ENCODE assay signal across 18 cellular contexts in the genomic region with DNA sequence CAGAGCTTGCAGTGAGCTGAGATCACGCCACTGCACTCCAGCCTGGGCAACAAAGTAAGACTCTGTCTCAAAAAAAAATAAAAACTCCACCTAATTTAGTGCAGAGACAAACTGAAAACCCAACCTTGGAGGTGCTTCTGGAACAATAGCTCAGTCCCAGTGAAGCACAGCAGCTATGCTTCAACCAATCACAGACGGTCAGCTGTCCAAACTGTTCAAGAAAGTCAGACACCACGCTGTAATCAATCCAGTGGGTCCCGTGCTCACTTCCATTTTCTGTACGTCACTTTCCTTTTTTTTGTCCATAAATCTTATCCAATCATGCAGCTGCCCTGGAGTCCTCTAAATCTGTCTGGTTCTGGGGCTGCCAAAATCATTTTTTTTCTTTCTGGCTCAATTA.
DNase-seq lines count a peak whose midpoint lies in the region; ATAC-seq, FAIRE-seq and TF ChIP-seq lines count a peak whose summit lies in the region.
"Had no signal": no experiment of that assay in that cellular context is flagged by ENCODE, and none has a peak within 500 bp of the region (broad histone marks: within the 10 kb centered on the region; RNA-seq: fewer than 3 reads in every experiment).

No MANE protein-coding gene starts in this region.

- ATAC-seq in K562 (peak; percentile 47; the same call in 2 of the 3 replicates), HG03095 (IDR thresholded peaks at IDR 0.05; ENCODE audit: unreplicated experiment) (no peak), HG03025 (IDR thresholded peaks at IDR 0.05; ENCODE audit: low FRiP score, unreplicated experiment) (no peak)
- ATAC-seq: GM12878 had no signal

- no peak for TF ChIP-seq POLR2A in K562 (conservative IDR thresholded peaks at IDR 0.05)

- FAIRE-seq in K562 (lab: Jason Lieb, UNC), result no peak
- FAIRE-seq: GM12878, GM18507 had no signal

- peaks cover 40% of the 10 kb centered on the region for H3K36me3 Mint-ChIP-seq in Caco-2 (ENCODE audit: insufficient read depth, unreplicated experiment)
- H3K36me3 Mint-ChIP-seq in nephron (ENCODE audit: low read depth), result no peaks in the 10 kb centered on the region
- H3K36me3 Mint-ChIP-seq in CD14-positive monocyte, result no peaks in the 10 kb centered on the region
- H3K36me3 Mint-ChIP-seq: CD8-positive, alpha-beta memory T cell; IgD-negative memory B cell had no signal

- TF ChIP-seq RAD21 in K562 (CRISPR knock-in tag; conservative IDR thresholded peaks at IDR 0.05 in 1 of 2, IDR thresholded peaks at IDR 0.05 in 1 of 2), result no peak

- DNase-seq in Caco-2, result no peak
- peak; percentile 2 for DNase-seq in LHCN-M2 (ENCODE audit: low read depth)
- DNase-seq in K562 (ENCODE audit: extremely low read depth in 1 of 4, low spot score in 3 of 4), result peak in 1 of 4 experiments; percentile 22
- no peak for DNase-seq in CD14-positive monocyte (ENCODE audit: low spot score)
- no peak for DNase-seq in A673 (ENCODE audit: low spot score)
- DNase-seq: BE2C; CD8-positive, alpha-beta memory T cell; DMS53; GF-D8; GM23248; H7 had no signal

- TF ChIP-seq CTCF in Caco-2 (IDR thresholded peaks at IDR 0.05; ENCODE audit: insufficient read depth in 1 of 2, low read depth in 1 of 2, low read length in 1 of 2, severe bottlenecking in 1 of 2, unreplicated experiment in 1 of 2) (no peak), K562 (IDR thresholded peaks at IDR 0.05 in 2 of 3, conservative IDR thresholded peaks at IDR 0.05 in 1 of 3; ENCODE audit: insufficient read depth in 2 of 3, low read depth in 1 of 3, low read length in 3 of 3) (no peak), nephron (IDR thresholded peaks at IDR 0.05; ENCODE audit: unreplicated experiment in 3 of 3) (no peak), CD14-positive monocyte (IDR thresholded peaks at IDR 0.05) (no peak), A673 (conservative IDR thresholded peaks at IDR 0.05; ENCODE audit: low read depth, low read length) (no peak)

- H3K4me1 ChIP-seq in Caco-2, result peaks cover 72% of the 10 kb centered on the region
- no peaks in the 10 kb centered on the region for H3K4me1 ChIP-seq in K562 (replicated peaks in 1 of 2; ENCODE audit: control insufficient read depth in 2 of 2, insufficient read depth in 2 of 2, low read length in 2 of 2)
- H3K4me1 ChIP-seq in A673 (ENCODE audit: insufficient read depth, low read length, poor library complexity, severe bottlenecking), result no peaks in the 10 kb centered on the region
- H3K4me1 ChIP-seq: BE2C had no signal

- TF ChIP-seq EP300 in K562 (IDR thresholded peaks at IDR 0.05; ENCODE audit: low read length), result no peak

- H3K27me3 ChIP-seq in Caco-2 (replicated peaks; ENCODE audit: control insufficient read depth, insufficient read depth, low read length) (no peaks in the 10 kb centered on the region), K562 (ENCODE audit: control insufficient read depth in 2 of 2, insufficient read depth in 2 of 2, low read length in 2 of 2) (peaks cover 3 to 16% of the 10 kb centered on the region in 2 experiments; a peak in 3 of 5 replicates), A673 (replicated peaks; ENCODE audit: insufficient read depth, low read depth, low read length, poor library complexity) (peaks cover 3% of the 10 kb centered on the region)
- H3K27me3 ChIP-seq: BE2C had no signal

- H3K9me3 ChIP-seq in Caco-2 (peaks cover 18% of the 10 kb centered on the region), K562 (replicated peaks; ENCODE audit: control insufficient read depth, insufficient read depth, low read depth, low read length) (no peaks in the 10 kb centered on the region), A673 (ENCODE audit: low read depth, low read length, poor library complexity, severe bottlenecking) (no peaks in the 10 kb centered on the region)
- H3K9me3 ChIP-seq: BE2C had no signal

- WGBS in K562 (ENCODE audit: insufficient coverage, low coverage, missing lambda C conversion rate), result 4% methylated on average over 5 of the region's 5 CpGs

- H3K4me1 Mint-ChIP-seq in Caco-2 (ENCODE audit: low read depth, unreplicated experiment) (peaks cover 28% of the 10 kb centered on the region), nephron (peaks cover 5% of the 10 kb centered on the region), CD14-positive monocyte (no peaks in the 10 kb centered on the region)
- H3K4me1 Mint-ChIP-seq: CD8-positive, alpha-beta memory T cell; IgD-negative memory B cell had no signal

- intact Hi-C loops in Caco-2 (cut with micrococcal nuclease; ENCODE audit: unreplicated experiment) (loop anchor here (5.0 kb wide), 2 partner anchors 82 to 153 kb away; a partner anchor contains a TSS), K562 (cut with micrococcal nuclease) (no loop called here), CD14-positive monocyte (cut with micrococcal nuclease) (no loop called here), A673 (cut with micrococcal nuclease; ENCODE audit: unreplicated experiment) (no loop called here)

- no peak overlapping the region for H3K9ac ChIP-seq in K562 (ENCODE audit: insufficient read depth in 1 of 2, low read depth in 2 of 2, low read length in 2 of 2)
- H3K9ac ChIP-seq: GM23248 had no signal

- POLR2A ChIA-PET in Caco-2 (lab: Charles Lee) (interaction anchor here (0.5 to 0.6 kb wide), 2 partner anchors 46 to 132 kb away, joined by 3 to 6 read pairs; no protein-coding TSS in a partner anchor), K562 (lab: Yijun Ruan, JAX) (interaction anchor here (0.6 to 2.3 kb wide), 4 partner anchors 16 to 378 kb away, joined by 3 to 7 read pairs (median 6); no protein-coding TSS in a partner anchor), A673 (lab: Charles Lee; ENCODE audit: low non-redundant PET) (no interaction called here)

- H3K9me1 ChIP-seq in K562 (ENCODE audit: control insufficient read depth, insufficient read depth, low read length), result no peaks in the 10 kb centered on the region

- H3K27ac ChIP-seq in K562 (ENCODE audit: extremely low read depth, low read depth, low read length), result no peak overlapping the region
- no peak overlapping the region for H3K27ac ChIP-seq in A673 (ENCODE audit: low read depth, low read length, poor library complexity, severe bottlenecking)
- H3K27ac ChIP-seq: C4-2B, GM23248 had no signal

- H3K9me3 Mint-ChIP-seq in Caco-2 (ENCODE audit: unreplicated experiment) (peaks cover 9% of the 10 kb centered on the region), nephron (peaks cover 4% of the 10 kb centered on the region), CD14-positive monocyte (peaks cover 0 to 10% (median 5%) of the 10 kb centered on the region in 7 donors)
- H3K9me3 Mint-ChIP-seq: IgD-negative memory B cell had no signal

- CTCF ChIA-PET in Caco-2 (lab: Charles Lee) (no interaction called here), K562 (lab: Yijun Ruan, JAX; ENCODE audit: low intra/inter-chr PET ratio) (no interaction called here), A673 (lab: Charles Lee) (no interaction called here)

- no peaks in the 10 kb centered on the region for H3K79me2 ChIP-seq in K562 (ENCODE audit: control insufficient read depth, insufficient read depth, low read length)

- H3K4me3 ChIP-seq in Caco-2 (ENCODE audit: low read depth, low read length) (no peak overlapping the region), K562 (no peak overlapping the region), A673 (ENCODE audit: low read depth, low read length, poor library complexity, severe bottlenecking) (no peak overlapping the region)
- H3K4me3 ChIP-seq: GM12878, GM23248 had no signal

- peak overlapping the region; percentile 35 for H3K27ac Mint-ChIP-seq in Caco-2 (ENCODE audit: unreplicated experiment)
- peak overlapping the region in 2 of 3 experiments; percentile 8 to 39 for H3K27ac Mint-ChIP-seq in nephron
- no peak overlapping the region for H3K27ac Mint-ChIP-seq in CD14-positive monocyte
- H3K27ac Mint-ChIP-seq: CD8-positive, alpha-beta memory T cell; IgD-negative memory B cell had no signal

- no peak overlapping the region for H3K4me3 Mint-ChIP-seq in Caco-2 (ENCODE audit: unreplicated experiment)
- H3K4me3 Mint-ChIP-seq in nephron, result no peak overlapping the region
- H3K4me3 Mint-ChIP-seq in CD14-positive monocyte, result no peak overlapping the region
- H3K4me3 Mint-ChIP-seq: CD8-positive, alpha-beta memory T cell; IgD-negative memory B cell had no signal

- BruUV-seq in Caco-2 (replicated peaks; lab: Mats Ljungman, UMichigan) (no TSS peak), K562 (replicated peaks; lab: Mats Ljungman, UMichigan) (no TSS peak), A673 (replicated peaks; lab: Mats Ljungman, UMichigan) (no TSS peak)

- in situ Hi-C loops in K562 (cut with MboI), result no loop called here

- no peak overlapping the region for H3K4me2 ChIP-seq in K562 (ENCODE audit: insufficient read depth, low read length)

- H2AFZ ChIP-seq in K562 (ENCODE audit: low read depth, low read length), result peak overlapping the region; percentile 26; the same call in 1 of the 2 replicates
- H2AFZ ChIP-seq: GM23248 had no signal

- no peaks in the 10 kb centered on the region for H3K27me3 Mint-ChIP-seq in Caco-2 (ENCODE audit: insufficient read depth, unreplicated experiment)
- H3K27me3 Mint-ChIP-seq in nephron (ENCODE audit: low read depth), result no peaks in the 10 kb centered on the region
- peaks cover 0 to 3% (median 2%) of the 10 kb centered on the region in 3 donors for H3K27me3 Mint-ChIP-seq in CD14-positive monocyte (ENCODE audit: low read depth in 3 of 3)

- no peaks in the 10 kb centered on the region for H4K20me1 ChIP-seq in K562 (replicated peaks; ENCODE audit: control insufficient read depth, insufficient read depth, low read length)

- 0 out of 2 replicates have a peak, but pooled peaks cover 1% of the 10 kb centered on the region for H3K36me3 ChIP-seq in Caco-2 (ENCODE audit: control insufficient read depth, insufficient read depth, low read length)
- no peaks in the 10 kb centered on the region for H3K36me3 ChIP-seq in K562 (ENCODE audit: control insufficient read depth, insufficient read depth, low read length)
- H3K36me3 ChIP-seq in A673 (ENCODE audit: insufficient read depth, low read length, poor library complexity, severe bottlenecking), result no peaks in the 10 kb centered on the region
- H3K36me3 ChIP-seq: BE2C had no signal

TF ChIP-seq in K562, 482 proteins besides CTCF, POLR2A, EP300 and RAD21:
- TF ChIP-seq ZNF76 (CRISPR knock-in tag; IDR thresholded peaks at IDR 0.05; ENCODE audit: borderline replicate concordance) (no peak), MED1 (CRISPR knock-in tag; IDR thresholded peaks at IDR 0.05; ENCODE audit: borderline replicate concordance) (no peak), LEF1 (IDR thresholded peaks at IDR 0.05) (no peak), BHLHE40 (IDR thresholded peaks at IDR 0.05; ENCODE audit: low read length) (0 out of 2 replicates have a peak, but pooled peaks have one; percentile 28), HNRNPUL1 (IDR thresholded peaks at IDR 0.05; ENCODE audit: low read length) (no peak)

Comparison
In these comparisons a context has a peak if more than half of its experiments do, and no peak if none do; other contexts are left out.
1. H3K27ac Mint-ChIP-seq: peak in Caco-2 (single experiment) and nephron (2 of 3); none in CD14-positive monocyte (0 of 7).